20 cellular contexts compared by ENCODE assay signal in genomic region chr6:68761985-68762384, GRCh38.
"Had no signal": no experiment of that assay in that cellular context is flagged by ENCODE, and none has a peak within 500 bp of the region (broad histone marks: within the 10 kb centered on the region; RNA-seq: fewer than 3 reads in every experiment).

No MANE protein-coding gene starts in this region.

- H3K9ac ChIP-seq: KMS-11 had no signal

- H3K36me3 ChIP-seq: MG63 had no signal

- H3K9me3 ChIP-seq: MG63 had no signal

- H3K4me3 ChIP-seq: MG63 had no signal

- H3K4me2 ChIP-seq: KMS-11 had no signal

- DNase-seq: Karpas-422, Kasumi-1, MG63, MM.1S, NCI-H1048, NCI-H1417 treated with DMSO at 0.1 percent for 48 hours, NCI-H1436, NCI-H1436 treated with DMSO at 0.1 percent for 48 hours, NCI-H146, NCI-H1694, NCI-H187 treated with DMSO at 0.1 percent for 48 hours, NCI-H1930, NCI-H2029 treated with DMSO at 0.1 percent for 48 hours, NCI-H2081 treated with DMSO at 0.1 percent for 48 hours, NCI-H2171, NCI-H2227 treated with DMSO at 0.1 percent for 48 hours, NCI-H226, NCI-H345, NCI-H510A had no signal

- H3K27ac ChIP-seq: KMS-11 had no signal
